2 cellular contexts compared by ENCODE assay signal in the genomic region with DNA sequence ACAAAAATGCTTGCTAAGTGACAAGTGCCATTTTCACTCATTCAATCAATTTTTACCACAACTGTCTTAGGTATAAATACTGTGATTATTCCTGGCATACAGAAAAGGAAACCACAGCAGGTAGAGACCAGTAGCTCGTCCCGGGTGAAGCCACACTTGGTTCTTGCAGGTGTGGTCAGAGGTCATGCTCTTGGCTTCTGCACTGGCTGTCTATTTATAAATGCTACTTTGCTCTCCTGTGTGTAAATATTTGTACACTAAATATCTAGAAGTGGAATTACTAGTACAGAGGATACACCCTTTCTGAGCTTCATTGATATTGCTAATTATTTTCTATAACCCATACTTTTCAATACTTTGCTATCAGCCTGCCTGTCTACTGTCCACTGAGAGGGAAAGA.
TF ChIP-seq lines count a peak whose summit lies in the region.

No MANE protein-coding gene starts in this region.

TF ChIP-seq in liver, 16 proteins besides CTCF, POLR2A, EP300 and RAD21 (continued from another document):
- TF ChIP-seq, protein P1, sequence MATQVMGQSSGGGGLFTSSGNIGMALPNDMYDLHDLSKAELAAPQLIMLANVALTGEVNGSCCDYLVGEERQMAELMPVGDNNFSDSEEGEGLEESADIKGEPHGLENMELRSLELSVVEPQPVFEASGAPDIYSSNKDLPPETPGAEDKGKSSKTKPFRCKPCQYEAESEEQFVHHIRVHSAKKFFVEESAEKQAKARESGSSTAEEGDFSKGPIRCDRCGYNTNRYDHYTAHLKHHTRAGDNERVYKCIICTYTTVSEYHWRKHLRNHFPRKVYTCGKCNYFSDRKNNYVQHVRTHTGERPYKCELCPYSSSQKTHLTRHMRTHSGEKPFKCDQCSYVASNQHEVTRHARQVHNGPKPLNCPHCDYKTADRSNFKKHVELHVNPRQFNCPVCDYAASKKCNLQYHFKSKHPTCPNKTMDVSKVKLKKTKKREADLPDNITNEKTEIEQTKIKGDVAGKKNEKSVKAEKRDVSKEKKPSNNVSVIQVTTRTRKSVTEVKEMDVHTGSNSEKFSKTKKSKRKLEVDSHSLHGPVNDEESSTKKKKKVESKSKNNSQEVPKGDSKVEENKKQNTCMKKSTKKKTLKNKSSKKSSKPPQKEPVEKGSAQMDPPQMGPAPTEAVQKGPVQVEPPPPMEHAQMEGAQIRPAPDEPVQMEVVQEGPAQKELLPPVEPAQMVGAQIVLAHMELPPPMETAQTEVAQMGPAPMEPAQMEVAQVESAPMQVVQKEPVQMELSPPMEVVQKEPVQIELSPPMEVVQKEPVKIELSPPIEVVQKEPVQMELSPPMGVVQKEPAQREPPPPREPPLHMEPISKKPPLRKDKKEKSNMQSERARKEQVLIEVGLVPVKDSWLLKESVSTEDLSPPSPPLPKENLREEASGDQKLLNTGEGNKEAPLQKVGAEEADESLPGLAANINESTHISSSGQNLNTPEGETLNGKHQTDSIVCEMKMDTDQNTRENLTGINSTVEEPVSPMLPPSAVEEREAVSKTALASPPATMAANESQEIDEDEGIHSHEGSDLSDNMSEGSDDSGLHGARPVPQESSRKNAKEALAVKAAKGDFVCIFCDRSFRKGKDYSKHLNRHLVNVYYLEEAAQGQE (IDR thresholded peaks at IDR 0.05) = peak; percentile 35
- TF ChIP-seq, protein P2, sequence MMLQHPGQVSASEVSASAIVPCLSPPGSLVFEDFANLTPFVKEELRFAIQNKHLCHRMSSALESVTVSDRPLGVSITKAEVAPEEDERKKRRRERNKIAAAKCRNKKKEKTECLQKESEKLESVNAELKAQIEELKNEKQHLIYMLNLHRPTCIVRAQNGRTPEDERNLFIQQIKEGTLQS (IDR thresholded peaks at IDR 0.05) = no peak
- TF ChIP-seq SP1 (IDR thresholded peaks at IDR 0.05) (peak; percentile 83), HNF4A (conservative IDR thresholded peaks at IDR 0.05) (peak; percentile 81 to 82), EGR1 (IDR thresholded peaks at IDR 0.05; ENCODE audit: low read depth in 2 of 2) (no peak), GABPA (IDR thresholded peaks at IDR 0.05 in 1 of 2, conservative IDR thresholded peaks at IDR 0.05 in 1 of 2) (no peak)
- TF ChIP-seq, protein P3, sequence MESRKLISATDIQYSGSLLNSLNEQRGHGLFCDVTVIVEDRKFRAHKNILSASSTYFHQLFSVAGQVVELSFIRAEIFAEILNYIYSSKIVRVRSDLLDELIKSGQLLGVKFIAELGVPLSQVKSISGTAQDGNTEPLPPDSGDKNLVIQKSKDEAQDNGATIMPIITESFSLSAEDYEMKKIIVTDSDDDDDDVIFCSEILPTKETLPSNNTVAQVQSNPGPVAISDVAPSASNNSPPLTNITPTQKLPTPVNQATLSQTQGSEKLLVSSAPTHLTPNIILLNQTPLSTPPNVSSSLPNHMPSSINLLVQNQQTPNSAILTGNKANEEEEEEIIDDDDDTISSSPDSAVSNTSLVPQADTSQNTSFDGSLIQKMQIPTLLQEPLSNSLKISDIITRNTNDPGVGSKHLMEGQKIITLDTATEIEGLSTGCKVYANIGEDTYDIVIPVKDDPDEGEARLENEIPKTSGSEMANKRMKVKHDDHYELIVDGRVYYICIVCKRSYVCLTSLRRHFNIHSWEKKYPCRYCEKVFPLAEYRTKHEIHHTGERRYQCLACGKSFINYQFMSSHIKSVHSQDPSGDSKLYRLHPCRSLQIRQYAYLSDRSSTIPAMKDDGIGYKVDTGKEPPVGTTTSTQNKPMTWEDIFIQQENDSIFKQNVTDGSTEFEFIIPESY (IDR thresholded peaks at IDR 0.05) = peak; percentile 37

TF ChIP-seq in HepG2, 621 proteins besides CTCF, POLR2A, EP300 and RAD21 (continued from another document):
- TF ChIP-seq, protein P4, sequence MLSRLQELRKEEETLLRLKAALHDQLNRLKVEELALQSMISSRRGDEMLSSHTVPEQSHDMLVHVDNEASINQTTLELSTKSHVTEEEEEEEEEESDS (CRISPR knock-in tag; IDR thresholded peaks at IDR 0.05; ENCODE audit: borderline replicate concordance) = no peak
- TF ChIP-seq PHB2 (IDR thresholded peaks at IDR 0.05; ENCODE audit: partially characterized antibody) = no peak
- TF ChIP-seq NFRKB (IDR thresholded peaks at IDR 0.05) = no peak
- TF ChIP-seq POLR2G (IDR thresholded peaks at IDR 0.05; ENCODE audit: low read depth, low read length) = no peak
- no peak for TF ChIP-seq MED8 (CRISPR knock-in tag; IDR thresholded peaks at IDR 0.05; ENCODE audit: insufficient replicate concordance)
- TF ChIP-seq PCBP2 (optimal IDR thresholded peaks at IDR 0.05; ENCODE audit: low read depth, low read length, poor library complexity, severe bottlenecking) = no peak
- TF ChIP-seq, protein P5, sequence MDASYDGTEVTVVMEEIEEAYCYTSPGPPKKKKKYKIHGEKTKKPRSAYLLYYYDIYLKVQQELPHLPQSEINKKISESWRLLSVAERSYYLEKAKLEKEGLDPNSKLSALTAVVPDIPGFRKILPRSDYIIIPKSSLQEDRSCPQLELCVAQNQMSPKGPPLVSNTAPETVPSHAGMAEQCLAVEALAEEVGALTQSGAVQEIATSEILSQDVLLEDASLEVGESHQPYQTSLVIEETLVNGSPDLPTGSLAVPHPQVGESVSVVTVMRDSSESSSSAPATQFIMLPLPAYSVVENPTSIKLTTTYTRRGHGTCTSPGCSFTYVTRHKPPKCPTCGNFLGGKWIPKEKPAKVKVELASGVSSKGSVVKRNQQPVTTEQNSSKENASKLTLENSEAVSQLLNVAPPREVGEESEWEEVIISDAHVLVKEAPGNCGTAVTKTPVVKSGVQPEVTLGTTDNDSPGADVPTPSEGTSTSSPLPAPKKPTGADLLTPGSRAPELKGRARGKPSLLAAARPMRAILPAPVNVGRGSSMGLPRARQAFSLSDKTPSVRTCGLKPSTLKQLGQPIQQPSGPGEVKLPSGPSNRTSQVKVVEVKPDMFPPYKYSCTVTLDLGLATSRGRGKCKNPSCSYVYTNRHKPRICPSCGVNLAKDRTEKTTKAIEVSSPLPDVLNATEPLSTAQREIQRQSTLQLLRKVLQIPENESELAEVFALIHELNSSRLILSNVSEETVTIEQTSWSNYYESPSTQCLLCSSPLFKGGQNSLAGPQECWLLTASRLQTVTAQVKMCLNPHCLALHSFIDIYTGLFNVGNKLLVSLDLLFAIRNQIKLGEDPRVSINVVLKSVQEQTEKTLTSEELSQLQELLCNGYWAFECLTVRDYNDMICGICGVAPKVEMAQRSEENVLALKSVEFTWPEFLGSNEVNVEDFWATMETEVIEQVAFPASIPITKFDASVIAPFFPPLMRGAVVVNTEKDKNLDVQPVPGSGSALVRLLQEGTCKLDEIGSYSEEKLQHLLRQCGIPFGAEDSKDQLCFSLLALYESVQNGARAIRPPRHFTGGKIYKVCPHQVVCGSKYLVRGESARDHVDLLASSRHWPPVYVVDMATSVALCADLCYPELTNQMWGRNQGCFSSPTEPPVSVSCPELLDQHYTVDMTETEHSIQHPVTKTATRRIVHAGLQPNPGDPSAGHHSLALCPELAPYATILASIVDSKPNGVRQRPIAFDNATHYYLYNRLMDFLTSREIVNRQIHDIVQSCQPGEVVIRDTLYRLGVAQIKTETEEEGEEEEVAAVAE (CRISPR knock-in tag; IDR thresholded peaks at IDR 0.05; ENCODE audit: borderline replicate concordance) = no peak
- TF ChIP-seq, protein P6, sequence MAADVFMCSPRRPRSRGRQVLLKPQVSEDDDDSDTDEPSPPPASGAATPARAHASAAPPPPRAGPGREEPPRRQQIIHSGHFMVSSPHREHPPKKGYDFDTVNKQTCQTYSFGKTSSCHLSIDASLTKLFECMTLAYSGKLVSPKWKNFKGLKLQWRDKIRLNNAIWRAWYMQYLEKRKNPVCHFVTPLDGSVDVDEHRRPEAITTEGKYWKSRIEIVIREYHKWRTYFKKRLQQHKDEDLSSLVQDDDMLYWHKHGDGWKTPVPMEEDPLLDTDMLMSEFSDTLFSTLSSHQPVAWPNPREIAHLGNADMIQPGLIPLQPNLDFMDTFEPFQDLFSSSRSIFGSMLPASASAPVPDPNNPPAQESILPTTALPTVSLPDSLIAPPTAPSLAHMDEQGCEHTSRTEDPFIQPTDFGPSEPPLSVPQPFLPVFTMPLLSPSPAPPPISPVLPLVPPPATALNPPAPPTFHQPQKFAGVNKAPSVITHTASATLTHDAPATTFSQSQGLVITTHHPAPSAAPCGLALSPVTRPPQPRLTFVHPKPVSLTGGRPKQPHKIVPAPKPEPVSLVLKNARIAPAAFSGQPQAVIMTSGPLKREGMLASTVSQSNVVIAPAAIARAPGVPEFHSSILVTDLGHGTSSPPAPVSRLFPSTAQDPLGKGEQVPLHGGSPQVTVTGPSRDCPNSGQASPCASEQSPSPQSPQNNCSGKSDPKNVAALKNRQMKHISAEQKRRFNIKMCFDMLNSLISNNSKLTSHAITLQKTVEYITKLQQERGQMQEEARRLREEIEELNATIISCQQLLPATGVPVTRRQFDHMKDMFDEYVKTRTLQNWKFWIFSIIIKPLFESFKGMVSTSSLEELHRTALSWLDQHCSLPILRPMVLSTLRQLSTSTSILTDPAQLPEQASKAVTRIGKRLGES (CRISPR knock-in tag; IDR thresholded peaks at IDR 0.05; ENCODE audit: borderline replicate concordance) = no peak
- TF ChIP-seq ZBTB3 (CRISPR knock-in tag; IDR thresholded peaks at IDR 0.05; ENCODE audit: borderline replicate concordance, low read depth) = no peak
- TF ChIP-seq ONECUT2 (CRISPR knock-in tag; IDR thresholded peaks at IDR 0.05) = no peak
